ENCODE assay signal across 24 cellular contexts in the genomic region with DNA sequence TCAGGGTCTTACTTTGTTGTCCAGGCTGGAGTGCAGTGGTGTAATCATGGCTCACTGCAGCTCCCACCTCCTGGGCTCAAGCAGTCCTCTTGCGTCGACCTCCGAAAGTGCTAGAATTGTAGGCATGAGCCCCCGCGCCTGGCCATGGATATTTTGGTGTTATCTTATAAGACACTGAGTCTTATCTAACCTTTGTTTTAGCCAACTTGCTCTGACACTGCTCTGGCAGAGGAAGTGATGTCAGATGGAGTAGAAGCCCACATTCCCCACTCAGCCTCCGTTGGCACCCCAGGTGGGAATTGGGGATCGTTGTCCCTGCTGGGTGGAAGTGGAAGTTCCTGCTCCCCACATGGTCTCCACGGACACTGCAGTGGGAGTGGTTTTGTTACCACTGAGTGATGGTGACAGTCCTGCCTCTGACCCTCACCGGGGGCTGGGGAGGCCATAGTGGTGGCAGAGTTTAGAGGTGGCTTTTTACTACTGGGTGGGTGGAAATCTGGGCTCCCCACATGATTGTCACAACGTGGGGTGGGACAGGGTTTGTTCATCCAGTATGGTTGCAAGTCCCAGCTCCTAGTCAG.
"Had no signal": no experiment of that assay in that cellular context is flagged by ENCODE, and none has a peak within 500 bp of the region (broad histone marks: within the 10 kb centered on the region; RNA-seq: fewer than 3 reads in every experiment).

No MANE protein-coding gene starts in this region.

- H3K27ac Mint-ChIP-seq: activated CD4-positive, alpha-beta memory T cell treated with anti-CD3 and anti-CD28 coated beads, Interleukin-2, amount 10 ng/mL, durations not matched to agents 7 days and 5 days; activated CD4-positive, alpha-beta T cell treated with anti-CD3 and anti-CD28 coated beads for 36 hours; activated naive CD4-positive, alpha-beta T cell treated with anti-CD3 and anti-CD28 coated beads, Interleukin-2, amount 50 U/mL, for 24 hours; activated T-cell treated with anti-CD3 and anti-CD28 coated beads, Interleukin-2, amount 50 U/mL, for 72 hours; T-helper 1 cell treated with Interleukin-12 subunit alpha and Interleukin-12 subunit beta and Interleukin-4 antibody, amounts not matched to agents 30 μg/mL and 1 μg/mL, for 36 hours had no signal

- H3K4me3 Mint-ChIP-seq: activated CD4-positive, alpha-beta memory T cell treated with anti-CD3 and anti-CD28 coated beads, Interleukin-2, amount 10 ng/mL, durations not matched to agents 7 days and 5 days; activated CD4-positive, alpha-beta T cell treated with anti-CD3 and anti-CD28 coated beads for 36 hours; activated naive CD4-positive, alpha-beta T cell treated with anti-CD3 and anti-CD28 coated beads, Interleukin-2, amount 50 U/mL, for 24 hours; activated T-cell treated with anti-CD3 and anti-CD28 coated beads, Interleukin-2, amount 50 U/mL, for 72 hours; T-helper 1 cell treated with Interleukin-12 subunit alpha and Interleukin-12 subunit beta and Interleukin-4 antibody, amounts not matched to agents 30 μg/mL and 1 μg/mL, for 36 hours had no signal

- H3K9me3 Mint-ChIP-seq: activated CD4-positive, alpha-beta memory T cell treated with anti-CD3 and anti-CD28 coated beads, Interleukin-2, amount 10 ng/mL, durations not matched to agents 7 days and 5 days; activated naive CD4-positive, alpha-beta T cell treated with anti-CD3 and anti-CD28 coated beads, Interleukin-2, amount 50 U/mL, for 24 hours; activated T-cell treated with anti-CD3 and anti-CD28 coated beads, Interleukin-2, amount 50 U/mL, for 72 hours; T-helper 1 cell treated with Interleukin-12 subunit alpha and Interleukin-12 subunit beta and Interleukin-4 antibody, amounts not matched to agents 30 μg/mL and 1 μg/mL, for 36 hours had no signal

- H3K27me3 Mint-ChIP-seq: activated CD4-positive, alpha-beta memory T cell treated with anti-CD3 and anti-CD28 coated beads, Interleukin-2, amount 10 ng/mL, durations not matched to agents 7 days and 5 days; activated CD4-positive, alpha-beta T cell treated with anti-CD3 and anti-CD28 coated beads for 36 hours; activated naive CD4-positive, alpha-beta T cell treated with anti-CD3 and anti-CD28 coated beads, Interleukin-2, amount 50 U/mL, for 24 hours had no signal

- H3K4me3 ChIP-seq: ascending aorta, body of pancreas, Peyer's patch, SJSA1 had no signal

- H3K9me3 ChIP-seq: ascending aorta, body of pancreas, Peyer's patch, SJSA1 had no signal

- H3K4me1 ChIP-seq: ascending aorta, body of pancreas, Peyer's patch, SJSA1 had no signal

- ATAC-seq: activated CD4-positive, alpha-beta T cell treated with anti-CD3 and anti-CD28 coated beads for 36 hours; activated T-cell treated with anti-CD3 and anti-CD28 coated beads, Interleukin-2, amount 50 U/mL, for 72 hours; body of pancreas; SK-N-SH treated with all-trans-retinoic acid at 6 μM for 48 hours had no signal

- DNase-seq: activated CD4-positive, alpha-beta memory T cell treated with anti-CD3 and anti-CD28 coated beads, Interleukin-2, amount 10 ng/mL, durations not matched to agents 7 days and 5 days; activated CD4-positive, alpha-beta T cell treated with anti-CD3 and anti-CD28 coated beads for 36 hours; activated CD4-positive, alpha-beta T cell treated with anti-CD3 and anti-CD28 coated beads, Interleukin-2, amount 50 U/mL, for 1 hour; activated effector memory CD4-positive, alpha-beta T cell treated with Interleukin-2 at 50 U/mL for 16 hours; activated naive CD4-positive, alpha-beta T cell; activated T-cell treated with anti-CD3 and anti-CD28 coated beads, Interleukin-2, amount 50 U/mL, for 72 hours; body of pancreas; central memory CD4-positive, alpha-beta T cell; KG1; NCI-H1092; NCI-H1694; NCI-H2029; NCI-H345; NCI-H510A; NCI-H526 treated with DMSO at 0.1 percent for 48 hours; NCI-H82; Peyer's patch; SHP77; WERI-Rb-1 had no signal

- H3K27me3 ChIP-seq: ascending aorta, body of pancreas, Peyer's patch, SJSA1 had no signal

- H3K27ac ChIP-seq: ascending aorta, body of pancreas, Peyer's patch, SJSA1, WERI-Rb-1 had no signal
